8 cellular contexts compared by ENCODE assay signal in genomic region chr12:6943719-6944380, GRCh38. TPM values are rescaled to one million over a fixed set of nuclear protein-coding genes. Genes with fewer than 3 reads are reported as not detected.
A peak's percentile ranks its signal among the peaks of the same experiment; 100 is the strongest.
DNase-seq lines count a peak whose midpoint lies in the region; ATAC-seq and TF ChIP-seq lines count a peak whose summit lies in the region.

Gene C12orf57, plus strand, starts transcription at chr12:6944022. Its CDS starts 100 bp downstream, at chr12:6944122.
Gene RNU7-1, plus strand, starts transcription at chr12:6943816.

- 0 to 1% methylated on average over 31 of the region's 31 CpGs for WGBS in ectodermal cell, 2 experiments

- no peaks in the 10 kb centered on the region for H3K27me3 Mint-ChIP-seq in CD4-positive, alpha-beta memory T cell

- no peak for TF ChIP-seq CTCF in lower lobe of right lung (IDR thresholded peaks at IDR 0.05)

- H3K4me1 ChIP-seq in CD4-positive, alpha-beta memory T cell (ENCODE audit: insufficient read depth, low read length): peaks cover 58% of the 10 kb centered on the region
- peaks cover 18% of the 10 kb centered on the region for H3K4me1 ChIP-seq in ectodermal cell (ENCODE audit: control insufficient read depth, insufficient read depth, low read length)
- peaks cover 47% of the 10 kb centered on the region for H3K4me1 ChIP-seq in lower lobe of right lung

- peak within 1 kb of the TSS; percentile 91 to 99 (median 98) for H3K4me3 Mint-ChIP-seq in CD4-positive, alpha-beta memory T cell

- H3K4me3 ChIP-seq in CD4-positive, alpha-beta memory T cell (ENCODE audit: low read length in 2 of 2): peak within 1 kb of the TSS; percentile 87 to 90
- H3K4me3 ChIP-seq in ectodermal cell (ENCODE audit: insufficient read depth, low read depth, low read length): peak within 1 kb of the TSS; percentile 71
- H3K4me3 ChIP-seq in lower lobe of right lung: peak within 1 kb of the TSS; percentile 82

- POLR2A ChIA-PET in CD4-positive, alpha-beta memory T cell (lab: Charles Lee; ENCODE audit: partially characterized antibody): interaction anchor here (0.7 to 22.1 kb wide), 35 partner anchors 8 to 697 kb away, joined by 3 to 1807 read pairs (median 7); partner anchors contain the start of genes ATN1, C1R, C1RL and CD4

- no peaks in the 10 kb centered on the region for H3K36me3 ChIP-seq in CD4-positive, alpha-beta memory T cell (ENCODE audit: insufficient read depth, low read length)
- peaks cover 12% of the 10 kb centered on the region for H3K36me3 ChIP-seq in ectodermal cell (ENCODE audit: control insufficient read depth, insufficient read depth, low read length)
- peaks cover 42% of the 10 kb centered on the region for H3K36me3 ChIP-seq in lower lobe of right lung

- ATAC-seq in GM19452 (IDR thresholded peaks at IDR 0.05; ENCODE audit: unreplicated experiment) (peak; percentile 36), HG03565 (IDR thresholded peaks at IDR 0.05; ENCODE audit: unreplicated experiment) (peak; percentile 25), lower lobe of right lung (peak; percentile 56 to 66)

- peaks cover 0 to 10% (median 0%) of the 10 kb centered on the region in 8 donors for H3K9me3 Mint-ChIP-seq in CD4-positive, alpha-beta memory T cell

- no peaks in the 10 kb centered on the region for H3K9me3 ChIP-seq in CD4-positive, alpha-beta memory T cell (ENCODE audit: control insufficient read depth in 1 of 2, low read length in 2 of 2)
- H3K9me3 ChIP-seq in ectodermal cell (ENCODE audit: control insufficient read depth, low read length): no peaks in the 10 kb centered on the region
- H3K9me3 ChIP-seq in lower lobe of right lung: no peaks in the 10 kb centered on the region

- H3K27me3 ChIP-seq in CD4-positive, alpha-beta memory T cell (ENCODE audit: insufficient read depth, low read length): no peaks in the 10 kb centered on the region
- H3K27me3 ChIP-seq in ectodermal cell (ENCODE audit: control insufficient read depth, insufficient read depth, low read length, poor library complexity, severe bottlenecking) (no peaks in the 10 kb centered on the region), lower lobe of right lung (ENCODE audit: low read depth) (no peaks in the 10 kb centered on the region)

- CTCF ChIA-PET in CD4-positive, alpha-beta memory T cell (lab: Charles Lee; ENCODE audit: partially characterized antibody): interaction anchor here (0.6 to 18.5 kb wide), 21 partner anchors 9 to 172 kb away, joined by 3 to 774 read pairs (median 5); partner anchors contain the start of genes C1RL, LPCAT3, SPSB2 and TPI1

- H3K4me1 Mint-ChIP-seq in CD4-positive, alpha-beta memory T cell: peaks cover 32 to 73% (median 57%) of the 10 kb centered on the region in 4 donors

- H3K27ac Mint-ChIP-seq in CD4-positive, alpha-beta memory T cell: peak within 1 kb of the TSS; percentile 95 to 100 (median 98)

- peak in 4 of 5 donors; percentile 85 to 90 (median 89) for DNase-seq in CD4-positive, alpha-beta memory T cell
- peak; percentile 96 for DNase-seq in NCI-H69 (lab: John Stamatoyannopoulos, UW)
- peak; percentile 80 to 85 for DNase-seq in activated CD4-positive, alpha-beta T cell treated with anti-CD3 and anti-CD28 coated beads, Interleukin-2, amount 50 U/mL, for 48 hours
- peak; percentile 81 for DNase-seq in lower lobe of right lung
- DNase-seq in stimulated activated CD8-positive, alpha-beta memory T cell treated with anti-CD3 and anti-CD28 coated beads, Interleukin-15, amount 100 ng/mL, for 1 hour (ENCODE audit: low read depth): peak; percentile 55

- intact Hi-C loops in CD4-positive, alpha-beta memory T cell (cut with micrococcal nuclease): loop anchor here (1.0 kb wide), 11 partner anchors 17 to 169 kb away; partner anchors contain the start of genes C1R, C1RL, EMG1 and ENO2
- intact Hi-C loops in lower lobe of right lung (cut with DNase I): no loop called here

- H3K27ac ChIP-seq in CD4-positive, alpha-beta memory T cell (ENCODE audit: low read depth, low read length): peak within 1 kb of the TSS; percentile 91
- H3K27ac ChIP-seq in ectodermal cell (ENCODE audit: insufficient read depth, low read depth, low read length, poor library complexity, severe bottlenecking) (peak within 1 kb of the TSS; percentile 100), lower lobe of right lung (peak within 1 kb of the TSS; percentile 99)

- peaks cover 0 to 19% of the 10 kb centered on the region in 2 donors for H3K36me3 Mint-ChIP-seq in CD4-positive, alpha-beta memory T cell

RNA-seq across cellular contexts. Expression of gene C12orf57, which starts in this region (rescaled TPM):
- 100 to 1,000 TPM; 423 to 425 TPM for total RNA-seq in CD4-positive, alpha-beta memory T cell
- polyA plus RNA-seq in CD4-positive, alpha-beta memory T cell: 100 to 1,000 TPM; 155 to 244 TPM
- 290 TPM for polyA plus RNA-seq in ectodermal cell (2013, experiment 1 of 4)
- 288 TPM for polyA plus RNA-seq in ectodermal cell (2013, experiment 2 of 4)
- 271 TPM for polyA plus RNA-seq in ectodermal cell (2013, experiment 3 of 4)
- 291 TPM for polyA plus RNA-seq in ectodermal cell (2013, experiment 4 of 4)
- total RNA-seq in lower lobe of right lung: 181 TPM

RNA-seq across cellular contexts. Expression of gene RNU7-1, which starts in this region (rescaled TPM):
- total RNA-seq in CD4-positive, alpha-beta memory T cell: not detected
- polyA plus RNA-seq in CD4-positive, alpha-beta memory T cell: not detected
- not detected for polyA plus RNA-seq in ectodermal cell (2013, experiment 1 of 4)
- polyA plus RNA-seq in ectodermal cell (2013, experiment 2 of 4): not detected
- polyA plus RNA-seq in ectodermal cell (2013, experiment 3 of 4): not detected
- polyA plus RNA-seq in ectodermal cell (2013, experiment 4 of 4): not detected
- not detected for total RNA-seq in lower lobe of right lung

Comparison
In these comparisons a context has a peak if more than half of its experiments do, and no peak if none do; other contexts are left out.
1. Peak in every context shown above with its lines: DNase-seq, ATAC-seq, H3K4me3 ChIP-seq and H3K27ac ChIP-seq.